8 cellular contexts compared by ENCODE assay signal in genomic region chr1:167553136-167554027, GRCh38. TPM values are rescaled to one million over a fixed set of nuclear protein-coding genes. Genes with fewer than 3 reads are reported as not detected.
DNase-seq lines count a peak whose midpoint lies in the region; ATAC-seq and TF ChIP-seq lines count a peak whose summit lies in the region.

TSS of gene CREG1 (minus strand) at chr1:167553762.

- H3K27ac ChIP-seq in liver (ENCODE audit: low read depth in 1 of 2, low read length in 2 of 2): peak within 1 kb of the TSS; percentile 85 to 92

- peaks cover 64% of the 10 kb centered on the region for H3K4me1 Mint-ChIP-seq in CD14-positive monocyte

- peaks cover 0 to 1% (median 0%) of the 10 kb centered on the region in 3 donors for H3K27me3 Mint-ChIP-seq in CD14-positive monocyte (ENCODE audit: low read depth in 3 of 3)

- H3K9me3 Mint-ChIP-seq in CD14-positive monocyte: peaks cover 0 to 2% (median 0%) of the 10 kb centered on the region in 7 donors

- peak within 1 kb of the TSS in 1 of 2 donors; percentile 79 for H3K9ac ChIP-seq in liver (ENCODE audit: low read depth in 1 of 2, low read length in 2 of 2)

- no peaks in the 10 kb centered on the region for H3K9me3 ChIP-seq in liver (ENCODE audit: control insufficient read depth in 4 of 4, low read length in 3 of 4)

- peak; percentile 98 for ATAC-seq in GM19397 (IDR thresholded peaks at IDR 0.05; ENCODE audit: unreplicated experiment)
- peak; percentile 99 for ATAC-seq in HG03571 (IDR thresholded peaks at IDR 0.05; ENCODE audit: unreplicated experiment)

- H3K4me3 ChIP-seq in liver (ENCODE audit: low read depth in 1 of 3, low read length in 3 of 3): peak within 1 kb of the TSS; percentile 64 to 89 (median 85)

- H3K36me3 Mint-ChIP-seq in CD14-positive monocyte: no peaks in the 10 kb centered on the region

- TF ChIP-seq CTCF in CD14-positive monocyte (IDR thresholded peaks at IDR 0.05): no peak
- no peak for TF ChIP-seq CTCF in liver (IDR thresholded peaks at IDR 0.05; ENCODE audit: low read depth, low read length, missing input control)

- H3K27ac Mint-ChIP-seq in CD14-positive monocyte: peak within 1 kb of the TSS; percentile 93 to 100 (median 94)

- under 1% methylated on average over 90 of the region's 90 CpGs for WGBS in liver

- DNase-seq in CD14-positive monocyte (ENCODE audit: low spot score) (peak; percentile 85), NCI-H82 (lab: John Stamatoyannopoulos, UW) (peak; percentile 97), dermis microvascular lymphatic vessel endothelial cell (ENCODE audit: low read depth in 2 of 2) (peak; percentile 59 to 93)
- DNase-seq in activated CD4-positive, alpha-beta T cell treated with anti-CD3 and anti-CD28 coated beads, Interleukin-2, amount 50 U/mL, for 48 hours: peak; percentile 91 to 92
- DNase-seq in stimulated activated CD4-positive, alpha-beta T cell treated with anti-CD3 and anti-CD28 coated beads, Interleukin-4, amount 100 ng/mL, for 24 hours: peak; percentile 90

- H3K4me3 Mint-ChIP-seq in CD14-positive monocyte: peak within 1 kb of the TSS; percentile 86 to 90

- TF ChIP-seq RAD21 in liver (IDR thresholded peaks at IDR 0.05): peak in 1 of 2 donors; percentile 9

- H3K4me1 ChIP-seq in liver (ENCODE audit: control insufficient read depth in 4 of 4, insufficient read depth in 4 of 4, low read length in 3 of 4): peaks cover 11 to 22% (median 17%) of the 10 kb centered on the region in 4 donors

- H3K36me3 ChIP-seq in liver (ENCODE audit: control insufficient read depth in 4 of 4, insufficient read depth in 3 of 4, low read depth in 1 of 4, low read length in 3 of 4): no peaks in the 10 kb centered on the region

- intact Hi-C loops in CD14-positive monocyte (cut with micrococcal nuclease): loop anchor here in 1 of 2 donors (10.0 kb wide), 1 partner anchor 131 kb away; no protein-coding TSS in a partner anchor

- no peaks in the 10 kb centered on the region for H3K27me3 ChIP-seq in liver (ENCODE audit: control insufficient read depth in 4 of 4, insufficient read depth in 4 of 4, low read length in 3 of 4)

TF ChIP-seq in liver, 16 proteins besides CTCF, POLR2A, EP300 and RAD21:
- TF ChIP-seq TAF1 (conservative IDR thresholded peaks at IDR 0.05) (peak; percentile 66), NR2F2 (IDR thresholded peaks at IDR 0.05) (no peak), GABPA (IDR thresholded peaks at IDR 0.05 in 1 of 2, conservative IDR thresholded peaks at IDR 0.05 in 1 of 2) (no peak), HNF4G (IDR thresholded peaks at IDR 0.05) (no peak), REST (IDR thresholded peaks at IDR 0.05) (peak; percentile 57), HNF4A (conservative IDR thresholded peaks at IDR 0.05) (peak; percentile 21 to 49), YY1 (IDR thresholded peaks at IDR 0.05) (peak; percentile 47), SP1 (IDR thresholded peaks at IDR 0.05) (peak; percentile 67), EGR1 (IDR thresholded peaks at IDR 0.05; ENCODE audit: low read depth in 2 of 2) (no peak), ZBTB33 (IDR thresholded peaks at IDR 0.05) (no peak), ATF3 (IDR thresholded peaks at IDR 0.05) (no peak), RXRA (IDR thresholded peaks at IDR 0.05) (peak in 1 of 2 donors; percentile 45)

RNA-seq across cellular contexts. Expression of gene CREG1, which starts in this region (rescaled TPM):
- polyA plus RNA-seq in CD14-positive monocyte (100 to 1,000 TPM; 248 to 309 TPM), liver (100 to 1,000 TPM in 1 of 2 donors, 10 to 100 TPM in 1; 86.8 to 123 TPM)
- total RNA-seq in dermis microvascular lymphatic vessel endothelial cell (31.6 and 43.9 TPM in 2 replicates), liver (100 to 1,000 TPM in 1 of 2 donors, 10 to 100 TPM in 1; 91.3 to 100 TPM)

Comparison
In these comparisons a context has a peak if more than half of its experiments do, and no peak if none do; other contexts are left out.
1. Peak in every context shown above with its lines: DNase-seq, ATAC-seq, H3K4me3 ChIP-seq and H3K27ac ChIP-seq.